ENCODE assay signal across 13 cellular contexts in the genomic region with DNA sequence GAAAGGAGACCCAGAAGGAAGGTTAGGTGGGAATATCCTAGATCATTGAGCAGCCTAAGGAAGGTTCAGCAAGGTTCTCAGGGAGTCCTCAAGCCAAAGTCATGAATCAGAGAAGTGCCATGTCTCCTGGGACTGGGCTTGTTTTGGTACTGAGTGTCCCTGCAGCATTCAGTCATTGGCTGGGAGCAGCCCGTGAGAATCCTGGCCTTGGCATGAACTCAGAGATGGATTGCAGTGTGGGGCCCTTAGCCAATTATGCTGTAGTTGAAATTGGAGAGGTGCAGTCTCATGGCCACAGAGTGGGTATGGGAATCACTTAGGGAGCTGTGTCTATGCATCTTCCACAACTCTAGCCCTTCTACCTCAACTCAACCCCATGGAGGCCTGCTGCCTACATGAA. TPM values are rescaled to one million over a fixed set of nuclear protein-coding genes. Genes with fewer than 3 reads are reported as not detected.
DNase-seq lines count a peak whose midpoint lies in the region; ATAC-seq and TF ChIP-seq lines count a peak whose summit lies in the region.
"Had no signal": no experiment of that assay in that cellular context is flagged by ENCODE, and none has a peak within 500 bp of the region (broad histone marks: within the 10 kb centered on the region; RNA-seq: fewer than 3 reads in every experiment).

No MANE protein-coding gene starts in this region.

- intact Hi-C loops in stomach (cut with DNase I; ENCODE audit: low total_unique reads) = no loop called here
- intact Hi-C loops in posterior vena cava (cut with DNase I) = no loop called here

- H3K4me1 ChIP-seq in parathyroid adenoma (peaks cover 8% of the 10 kb centered on the region), stomach (no peaks in the 10 kb centered on the region)
- H3K4me1 ChIP-seq: transverse colon had no signal

- no peak for TF ChIP-seq EP300 in stomach (IDR thresholded peaks at IDR 0.05)

- 50 to 67% (median 55%) methylated on average over 1 of the region's 1 CpG for WGBS in stomach, 5 donors

- ATAC-seq in SK-N-SH treated with all-trans-retinoic acid at 6 μM for 48 hours = no peak
- ATAC-seq in GM19463 (IDR thresholded peaks at IDR 0.05; ENCODE audit: unreplicated experiment) = no peak

- no peaks in the 10 kb centered on the region for H3K36me3 ChIP-seq in parathyroid adenoma (ENCODE audit: control insufficient read depth, insufficient read depth, low read length)
- H3K36me3 ChIP-seq in stomach = no peaks in the 10 kb centered on the region
- H3K36me3 ChIP-seq: transverse colon had no signal

- H3K9me3 ChIP-seq in parathyroid adenoma (ENCODE audit: control insufficient read depth, low read length) (no peaks in the 10 kb centered on the region), stomach (no peaks in the 10 kb centered on the region)
- H3K9me3 ChIP-seq: transverse colon had no signal

- H3K4me2 ChIP-seq in parathyroid adenoma (ENCODE audit: low read length) = no peak overlapping the region

- TF ChIP-seq POLR2A in stomach (IDR thresholded peaks at IDR 0.05) = no peak

- no peaks in the 10 kb centered on the region for H3K79me2 ChIP-seq in parathyroid adenoma

- no peak overlapping the region for H3K9ac ChIP-seq in parathyroid adenoma

- DNase-seq in Daoy (ENCODE audit: low read depth) (peak; percentile 61), NCI-H2171 (lab: John Stamatoyannopoulos, UW) (peak; percentile 56), fibroblast of gingiva (ENCODE audit: low read depth) (peak; percentile 57), stomach (no peak), posterior vena cava (ENCODE audit: low spot score) (no peak)
- DNase-seq: midbrain, NCI-H510A, T-helper 2 cell, transverse colon had no signal

- H3K27ac ChIP-seq in parathyroid adenoma (peak overlapping the region; percentile 43), stomach (no peak overlapping the region)
- H3K27ac ChIP-seq: RWPE1, transverse colon had no signal

- no peak for TF ChIP-seq CTCF in parathyroid adenoma (IDR thresholded peaks at IDR 0.05)
- TF ChIP-seq CTCF in stomach (IDR thresholded peaks at IDR 0.05) = no peak

- H3K4me3 ChIP-seq in parathyroid adenoma (ENCODE audit: low read depth, low read length) (no peak overlapping the region), stomach (no peak overlapping the region)
- H3K4me3 ChIP-seq: transverse colon had no signal

- H3K27me3 ChIP-seq in parathyroid adenoma (ENCODE audit: control insufficient read depth, insufficient read depth, low read length) (no peaks in the 10 kb centered on the region), stomach (no peaks in the 10 kb centered on the region)
- H3K27me3 ChIP-seq: transverse colon had no signal

- H2AFZ ChIP-seq in parathyroid adenoma = peak overlapping the region; percentile 69

TF ChIP-seq in SK-N-SH treated with all-trans-retinoic acid at 6 μM for 48 hours, 23 proteins besides CTCF, POLR2A, EP300 and RAD21:
- TF ChIP-seq CSDC2 (CRISPR knock-in tag; IDR thresholded peaks at IDR 0.05) = no peak
- TF ChIP-seq ZC3H10 (CRISPR knock-in tag; IDR thresholded peaks at IDR 0.05) = no peak
- no peak for TF ChIP-seq CREB5 (CRISPR knock-in tag; IDR thresholded peaks at IDR 0.05; ENCODE audit: low read depth)
- TF ChIP-seq POU6F1 (CRISPR knock-in tag; IDR thresholded peaks at IDR 0.05; ENCODE audit: borderline replicate concordance, low read depth) = no peak
- no peak for TF ChIP-seq TCF4 (CRISPR knock-in tag; IDR thresholded peaks at IDR 0.05; ENCODE audit: borderline replicate concordance)
- TF ChIP-seq CSRNP3 (CRISPR knock-in tag; IDR thresholded peaks at IDR 0.05) = no peak
- TF ChIP-seq SNAI2 (CRISPR knock-in tag; IDR thresholded peaks at IDR 0.05) = no peak

RNA-seq across cellular contexts. Expression of gene PPM1L, which starts 17.0 kb away (rescaled TPM):
- 6.8 TPM in 2 replicates for total RNA-seq in Daoy (2014; rRNA removed; shearing (Covaris generic))
- 10 to 100 TPM; 14.6 to 45.1 (median 27.2) TPM for total RNA-seq in stomach
- 1 to 10 TPM in 2 of 3 donors, under 1 TPM in 1; 0.61 to 2.6 (median 1.4) TPM for polyA plus RNA-seq in stomach
- 10 to 100 TPM; 12.3 to 13.0 TPM for total RNA-seq in posterior vena cava

Comparison
In these comparisons a context has a peak if more than half of its experiments do, and no peak if none do; other contexts are left out.
1. DNase-seq: peak in Daoy (single experiment), NCI-H2171 (single experiment) and fibroblast of gingiva (single experiment); none in stomach (single experiment) and posterior vena cava (single experiment).